In genomic region chr1:191483997-191484396, GRCh38 we compare ENCODE assay signal across 9 cellular contexts.
"Had no signal": no experiment of that assay in that cellular context is flagged by ENCODE, and none has a peak within 500 bp of the region (broad histone marks: within the 10 kb centered on the region; RNA-seq: fewer than 3 reads in every experiment).

No MANE protein-coding gene starts in this region.

- DNase-seq: H7, HFFc6, IMR-90, KBM-7 had no signal

- H3K4me2 ChIP-seq: GM23338, KMS-11 had no signal

- H3K4me3 ChIP-seq: GM23338, HAP-1 had no signal

- H3K36me3 ChIP-seq: HAP-1 had no signal

- H3K9ac ChIP-seq: KMS-11 had no signal

- FAIRE-seq: HTR-8/SVneo had no signal

- H3K27ac ChIP-seq: KMS-11 had no signal

- ATAC-seq: GM23338, HCT116 had no signal

- H2AFZ ChIP-seq: GM23338 had no signal

- H3K9me3 ChIP-seq: HAP-1 had no signal

- H3K4me1 ChIP-seq: HAP-1 had no signal
